In the genomic region with DNA sequence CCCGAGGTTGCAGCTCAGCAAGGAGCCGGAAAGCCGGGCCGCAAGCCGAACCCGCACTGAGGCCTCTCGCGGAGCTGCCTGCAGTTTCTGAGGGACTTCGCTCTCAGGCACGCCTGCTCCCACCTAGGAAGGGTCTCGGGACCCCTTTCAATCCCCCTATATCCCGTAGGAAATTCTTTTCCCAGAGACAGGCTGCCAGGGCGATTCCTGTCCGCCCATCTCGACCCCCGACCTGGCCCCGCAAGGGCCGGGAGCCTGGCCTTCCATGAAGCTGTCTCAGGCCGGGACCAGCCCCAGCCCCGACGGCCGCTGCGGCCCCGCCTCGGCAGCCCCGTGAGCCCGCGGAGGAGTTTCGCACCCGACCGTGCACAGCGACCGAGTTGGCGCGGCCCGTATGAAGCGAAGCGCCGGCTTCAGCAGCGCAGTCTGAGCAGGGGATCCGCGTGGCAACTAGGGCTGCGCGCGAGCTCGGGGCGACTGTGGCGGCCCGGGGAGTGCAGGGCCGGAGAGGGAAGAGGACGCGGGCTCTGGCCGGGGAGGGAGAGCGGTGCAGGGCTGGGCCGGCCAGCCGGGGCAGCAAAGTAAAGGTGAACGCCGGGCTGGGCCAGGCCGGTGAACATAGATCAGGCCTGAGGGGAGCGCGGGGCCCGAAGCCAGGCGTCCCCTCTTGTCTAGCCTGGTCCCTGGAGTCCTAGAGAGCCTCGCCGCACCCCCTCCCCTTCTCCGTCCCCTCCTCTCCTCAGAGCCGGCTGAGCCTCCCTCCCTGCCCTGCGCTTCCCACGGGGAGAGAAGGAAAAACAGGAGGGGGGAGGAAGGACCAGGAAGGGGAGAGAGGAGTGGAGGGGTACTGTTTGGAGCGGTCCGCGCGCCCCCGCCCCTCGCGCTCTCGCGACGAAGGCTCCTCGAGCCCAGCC, we compare ENCODE assay signal across 11 cellular contexts. TPM values are rescaled to one million over a fixed set of nuclear protein-coding genes. Genes with fewer than 3 reads are reported as not detected.
DNase-seq lines count a peak whose midpoint lies in the region; ATAC-seq and TF ChIP-seq lines count a peak whose summit lies in the region.
"Had no signal": no experiment of that assay in that cellular context is flagged by ENCODE, and none has a peak within 500 bp of the region (broad histone marks: within the 10 kb centered on the region; RNA-seq: fewer than 3 reads in every experiment).

No MANE protein-coding gene starts in this region.

- peaks cover 12% of the 10 kb centered on the region for H3K4me1 ChIP-seq in CD8-positive, alpha-beta memory T cell (ENCODE audit: insufficient read depth, low read length)
- peaks cover 21 to 69% (median 55%) of the 10 kb centered on the region in 4 donors for H3K4me1 ChIP-seq in transverse colon

- ATAC-seq in naive B cell (ENCODE audit: low read depth in 2 of 2) (peak; percentile 29 to 36), HG03108 (IDR thresholded peaks at IDR 0.05; ENCODE audit: unreplicated experiment) (no peak)

- TF ChIP-seq CTCF in brain (conservative IDR thresholded peaks at IDR 0.05) (no peak), transverse colon (IDR thresholded peaks at IDR 0.05) (no peak)

- CTCF ChIA-PET in CD8-positive, alpha-beta memory T cell (lab: Charles Lee): interaction anchor here (1.0 to 2.1 kb wide), 2 partner anchors 18 to 19 kb away, joined by 4 to 6 read pairs; no protein-coding TSS in a partner anchor

- TF ChIP-seq POLR2A in transverse colon (IDR thresholded peaks at IDR 0.05): no peak

- no peak overlapping the region for H3K27ac ChIP-seq in CD8-positive, alpha-beta memory T cell (ENCODE audit: low read depth, low read length)
- no peak overlapping the region for H3K27ac ChIP-seq in substantia nigra (ENCODE audit: low read depth, low read length, poor library complexity, severe bottlenecking)
- H3K27ac ChIP-seq in transverse colon: no peak overlapping the region
- H3K27ac ChIP-seq: tibial nerve had no signal

- peaks cover 38 to 61% of the 10 kb centered on the region in 2 donors for H3K27me3 Mint-ChIP-seq in CD8-positive, alpha-beta memory T cell
- H3K27me3 Mint-ChIP-seq in brain: peaks cover 99% of the 10 kb centered on the region
- H3K27me3 Mint-ChIP-seq in naive B cell: peaks cover 36 to 88% (median 73%) of the 10 kb centered on the region in 3 donors

- POLR2A ChIA-PET in CD8-positive, alpha-beta memory T cell (lab: Charles Lee): no interaction called here

- no peaks in the 10 kb centered on the region for H3K9me3 ChIP-seq in CD8-positive, alpha-beta memory T cell (ENCODE audit: low read length)
- no peaks in the 10 kb centered on the region for H3K9me3 ChIP-seq in transverse colon

- no peak overlapping the region for H3K4me3 ChIP-seq in CD8-positive, alpha-beta memory T cell (ENCODE audit: low read length)
- H3K4me3 ChIP-seq in transverse colon: peak overlapping the region in 1 of 4 donors; percentile 23

- peak overlapping the region in 6 of 7 donors; percentile 15 to 76 (median 64) for H3K4me3 Mint-ChIP-seq in CD8-positive, alpha-beta memory T cell
- H3K4me3 Mint-ChIP-seq in brain: peak overlapping the region; percentile 65 to 82 (median 77)
- H3K4me3 Mint-ChIP-seq in naive B cell: peak overlapping the region in 7 of 8 donors; percentile 38 to 82 (median 75)

- in situ Hi-C loops in transverse colon (cut with MboI; ENCODE audit: low pct_ligation_motif_present in 1 of 4, low pct_unique_long_range_greater_than_20kb in 1 of 4, low sequenced_read_pairs in 3 of 4): no loop called here

- H3K27me3 ChIP-seq in CD8-positive, alpha-beta memory T cell (ENCODE audit: insufficient read depth, low read length, poor library complexity, severe bottlenecking): peaks cover 41% of the 10 kb centered on the region
- H3K27me3 ChIP-seq in transverse colon: peaks cover 100% of the 10 kb centered on the region

- DNase-seq in CD8-positive, alpha-beta memory T cell: no peak
- DNase-seq in HuH-7 (ENCODE audit: low spot score) (peak; percentile 65), naive B cell (no peak), substantia nigra (lab: John Stamatoyannopoulos, UW) (no peak), transverse colon (no peak), ureter (ENCODE audit: low spot score) (no peak)
- DNase-seq: activated CD4-positive, CD25-positive, alpha-beta regulatory T cell treated with anti-CD3 and anti-CD28 coated beads, Interleukin-2, amount 50 U/mL, for 72 hours; NCI-H2107 had no signal

- WGBS in transverse colon (ENCODE audit: low coverage in 1 of 2), 2 donors: 13% methylated on average over 42 of the region's 80 CpGs; no CpG with 5 or more reads in 1 of the 2 donors

- H3K9me3 Mint-ChIP-seq in CD8-positive, alpha-beta memory T cell: no peaks in the 10 kb centered on the region
- H3K9me3 Mint-ChIP-seq in brain: peaks cover 0 to 6% (median 2%) of the 10 kb centered on the region in 5 experiments
- H3K9me3 Mint-ChIP-seq in naive B cell: no peaks in the 10 kb centered on the region

- no peaks in the 10 kb centered on the region for H3K36me3 Mint-ChIP-seq in CD8-positive, alpha-beta memory T cell
- H3K36me3 Mint-ChIP-seq in brain (no peaks in the 10 kb centered on the region), naive B cell (peaks cover 0 to 6% of the 10 kb centered on the region in 2 donors)

- no peak for TF ChIP-seq EP300 in transverse colon (IDR thresholded peaks at IDR 0.05; ENCODE audit: low read depth)

- intact Hi-C loops in transverse colon (cut with DNase I; ENCODE audit: low total_unique reads): no loop called here

- no peak overlapping the region for H3K27ac Mint-ChIP-seq in CD8-positive, alpha-beta memory T cell
- H3K27ac Mint-ChIP-seq in brain (no peak overlapping the region), naive B cell (peak overlapping the region in 1 of 6 donors; percentile 78)

- peaks cover 15 to 48% (median 19%) of the 10 kb centered on the region in 3 donors for H3K4me1 Mint-ChIP-seq in CD8-positive, alpha-beta memory T cell
- H3K4me1 Mint-ChIP-seq in brain (peaks cover 38% of the 10 kb centered on the region), naive B cell (peaks cover 27 to 55% (median 40%) of the 10 kb centered on the region in 3 donors)

- no peaks in the 10 kb centered on the region for H3K36me3 ChIP-seq in CD8-positive, alpha-beta memory T cell (ENCODE audit: insufficient read depth, low read length)
- H3K36me3 ChIP-seq in transverse colon: no peaks in the 10 kb centered on the region

RNA-seq across cellular contexts. Expression of a gene that starts 0.9 kb away (rescaled TPM):
- under 1 TPM in 1 of 2 experiments, not detected in 1; 0.11 TPM for total RNA-seq in CD8-positive, alpha-beta memory T cell
- polyA plus RNA-seq in CD8-positive, alpha-beta memory T cell: not detected
- polyA plus RNA-seq in brain (ENCODE audit: insufficient read depth, low read depth, low replicate concordance) (0.17 TPM), naive B cell (ENCODE audit: low read depth in 6 of 6) (not detected)
- total RNA-seq in transverse colon (not detected), ureter (0.21 TPM)
- total RNA-seq: tibial nerve had no signal

RNA-seq across cellular contexts. Expression of a gene that starts 30.1 kb away (rescaled TPM):
- total RNA-seq in CD8-positive, alpha-beta memory T cell: 10 to 100 TPM; 83.5 to 88.4 TPM
- polyA plus RNA-seq in CD8-positive, alpha-beta memory T cell: 24.2 TPM
- polyA plus RNA-seq in brain (ENCODE audit: insufficient read depth, low read depth, low replicate concordance): 33.7 TPM
- polyA plus RNA-seq in naive B cell (ENCODE audit: low read depth in 6 of 6): 10 to 100 TPM; 24.1 to 41.1 (median 26.9) TPM
- 10 to 100 TPM in 3 of 4 donors, 1 to 10 TPM in 1; 2.2 to 17.1 (median 15.8) TPM for total RNA-seq in transverse colon
- 29.7 TPM for total RNA-seq in ureter
